Comparison of ENCODE assay signal across 21 cellular contexts in genomic region chr9:22044583-22044982, GRCh38. TPM values are rescaled to one million over a fixed set of nuclear protein-coding genes. Genes with fewer than 3 reads are reported as not detected.
A peak's percentile ranks its signal among the peaks of the same experiment; 100 is the strongest.
DNase-seq lines count a peak whose midpoint lies in the region; ATAC-seq, FAIRE-seq and TF ChIP-seq lines count a peak whose summit lies in the region.
"Had no signal": no experiment of that assay in that cellular context is flagged by ENCODE, and none has a peak within 500 bp of the region (broad histone marks: within the 10 kb centered on the region; RNA-seq: fewer than 3 reads in every experiment).

No MANE protein-coding gene starts in this region.

- BruUV-seq in mammary epithelial cell (replicated peaks; lab: Mats Ljungman, UMichigan) (no TSS peak), MCF 10A (replicated peaks; lab: Mats Ljungman, UMichigan) (no TSS peak)

- FAIRE-seq in urothelium cell line (lab: Jason Lieb, UNC) = no peak
- FAIRE-seq: A204.1 had no signal

- peak; percentile 91 for DNase-seq in mammary epithelial cell
- DNase-seq in MCF 10A (ENCODE audit: unreplicated experiment) = no peak
- DNase-seq in astrocyte of the hippocampus (ENCODE audit: low read depth, low spot score) = peak; percentile 65
- peak; percentile 80 for DNase-seq in glomerular visceral epithelial cell (ENCODE audit: extremely low spot score)
- peak; percentile 26 for DNase-seq in urothelium cell line (ENCODE audit: low spot score)
- no peak for DNase-seq in WERI-Rb-1
- DNase-seq: activated B cell treated with CpG ODN at 0.5 μM for 24 hours; activated CD8-positive, alpha-beta memory T cell treated with anti-CD3 and anti-CD28 coated beads, Interleukin-2, amount 50 U/mL, for 4 hours; cerebellar nuclear complex; esophagus squamous epithelium; NCI-H1105; uterus had no signal

- no peaks in the 10 kb centered on the region for H3K27me3 Mint-ChIP-seq in MCF 10A (ENCODE audit: insufficient read depth, unreplicated experiment)
- H3K27me3 Mint-ChIP-seq: activated B cell treated with CpG ODN at 0.5 μM for 24 hours; IgD-negative memory B cell; memory B cell; stimulated activated memory B cell treated with anti-CD40 and anti-IgM and Interleukin-4, amounts not matched to agents 10 μg/mL and 1 μg/mL and 100 μg/mL, for 72 hours had no signal

- H3K79me2 ChIP-seq in mammary epithelial cell (ENCODE audit: insufficient read depth, low read length) = no peaks in the 10 kb centered on the region

- H3K36me3 Mint-ChIP-seq in MCF 10A (ENCODE audit: insufficient read depth, unreplicated experiment) = no peaks in the 10 kb centered on the region
- H3K36me3 Mint-ChIP-seq: activated naive CD4-positive, alpha-beta T cell treated with anti-CD3 and anti-CD28 coated beads, Interleukin-2, amount 50 U/mL, for 24 hours; memory B cell had no signal

- ATAC-seq in GM18909 (IDR thresholded peaks at IDR 0.05; ENCODE audit: poor library complexity, unreplicated experiment) = no peak
- ATAC-seq in HG03039 (IDR thresholded peaks at IDR 0.05; ENCODE audit: unreplicated experiment) = no peak
- ATAC-seq: stimulated activated memory B cell treated with anti-CD40 and anti-IgM and Interleukin-4, amounts not matched to agents 10 μg/mL and 1 μg/mL and 100 μg/mL, for 72 hours had no signal

- H3K27ac Mint-ChIP-seq in MCF 10A (ENCODE audit: low read depth, unreplicated experiment) = no peak overlapping the region
- H3K27ac Mint-ChIP-seq: activated B cell treated with CpG ODN at 0.5 μM for 24 hours; activated naive CD4-positive, alpha-beta T cell treated with anti-CD3 and anti-CD28 coated beads, Interleukin-2, amount 50 U/mL, for 24 hours; IgD-negative memory B cell; memory B cell; stimulated activated memory B cell treated with anti-CD40 and anti-IgM and Interleukin-4, amounts not matched to agents 10 μg/mL and 1 μg/mL and 100 μg/mL, for 72 hours had no signal

- H3K9me3 Mint-ChIP-seq in MCF 10A (ENCODE audit: unreplicated experiment) = no peaks in the 10 kb centered on the region
- H3K9me3 Mint-ChIP-seq: activated B cell treated with CpG ODN at 0.5 μM for 24 hours; activated naive CD4-positive, alpha-beta T cell treated with anti-CD3 and anti-CD28 coated beads, Interleukin-2, amount 50 U/mL, for 24 hours; IgD-negative memory B cell; memory B cell; neural crest cell; stimulated activated memory B cell treated with anti-CD40 and anti-IgM and Interleukin-4, amounts not matched to agents 10 μg/mL and 1 μg/mL and 100 μg/mL, for 72 hours had no signal

- dilution Hi-C loops in mammary epithelial cell (cut with HindIII; ENCODE audit: low sequenced_read_pairs) = loop anchor here (5.0 to 25.0 kb wide), 2 partner anchors 37 to 193 kb away; partner anchors contain the start of gene CDKN2B

- H3K27ac ChIP-seq in mammary epithelial cell (ENCODE audit: insufficient read depth, low read depth, low read length) (no peak overlapping the region), WERI-Rb-1 (no peak overlapping the region)
- H3K27ac ChIP-seq: esophagus squamous epithelium, uterus had no signal

- H3K4me1 Mint-ChIP-seq in MCF 10A (ENCODE audit: insufficient read depth, unreplicated experiment) = no peaks in the 10 kb centered on the region
- H3K4me1 Mint-ChIP-seq: IgD-negative memory B cell; memory B cell; neural crest cell; stimulated activated memory B cell treated with anti-CD40 and anti-IgM and Interleukin-4, amounts not matched to agents 10 μg/mL and 1 μg/mL and 100 μg/mL, for 72 hours had no signal

- H3K4me3 ChIP-seq in mammary epithelial cell (replicated peaks in 1 of 3; ENCODE audit: insufficient read depth in 1 of 3, low read depth in 2 of 3, low read length in 3 of 3) (no peak overlapping the region), WERI-Rb-1 (ENCODE audit: low read depth, low read length) (no peak overlapping the region)
- H3K4me3 ChIP-seq: esophagus squamous epithelium, uterus had no signal

- CTCF ChIA-PET in mammary epithelial cell (lab: Charles Lee; ENCODE audit: low non-redundant PET) = no interaction called here
- CTCF ChIA-PET in MCF 10A (lab: Yijun Ruan, JAX) = no interaction called here

- H2AFZ ChIP-seq in mammary epithelial cell (ENCODE audit: low read depth, low read length) = no peak overlapping the region

- H3K4me1 ChIP-seq in mammary epithelial cell (ENCODE audit: insufficient read depth, low read length) = peaks cover 49% of the 10 kb centered on the region
- H3K4me1 ChIP-seq: uterus had no signal

- intact Hi-C loops in mammary epithelial cell (cut with micrococcal nuclease) (no loop called here), MCF 10A (cut with micrococcal nuclease) (no loop called here)

- H3K27me3 ChIP-seq in mammary epithelial cell (ENCODE audit: insufficient read depth, low read length) = no peaks in the 10 kb centered on the region
- H3K27me3 ChIP-seq in WERI-Rb-1 (ENCODE audit: insufficient read depth, low read depth, severe bottlenecking) = no peaks in the 10 kb centered on the region
- H3K27me3 ChIP-seq: esophagus squamous epithelium, uterus had no signal

- H4K20me1 ChIP-seq in mammary epithelial cell (ENCODE audit: insufficient read depth, low read length) = no peaks in the 10 kb centered on the region

- no peak overlapping the region for H3K4me2 ChIP-seq in mammary epithelial cell (ENCODE audit: insufficient read depth, low read depth, low read length)

- H3K36me3 ChIP-seq in mammary epithelial cell (ENCODE audit: insufficient read depth, low read length) (no peaks in the 10 kb centered on the region), WERI-Rb-1 (no peaks in the 10 kb centered on the region)
- H3K36me3 ChIP-seq: esophagus squamous epithelium, uterus had no signal

- POLR2A ChIA-PET in MCF 10A (lab: Yijun Ruan, JAX) = no interaction called here

- no peak overlapping the region for H3K9ac ChIP-seq in mammary epithelial cell (ENCODE audit: insufficient read depth, low read length)

- H3K4me3 Mint-ChIP-seq in MCF 10A (ENCODE audit: unreplicated experiment) = no peak overlapping the region
- H3K4me3 Mint-ChIP-seq: activated B cell treated with CpG ODN at 0.5 μM for 24 hours; activated naive CD4-positive, alpha-beta T cell treated with anti-CD3 and anti-CD28 coated beads, Interleukin-2, amount 50 U/mL, for 24 hours; IgD-negative memory B cell; memory B cell; neural crest cell; stimulated activated memory B cell treated with anti-CD40 and anti-IgM and Interleukin-4, amounts not matched to agents 10 μg/mL and 1 μg/mL and 100 μg/mL, for 72 hours had no signal

- in situ Hi-C loops in mammary epithelial cell (cut with MboI; ENCODE audit: low sequenced_read_pairs in 2 of 2) = loop anchor here in 1 of 2 donors (10.0 kb wide), 1 partner anchor 60 kb away; no protein-coding TSS in a partner anchor

- H3K9me3 ChIP-seq in mammary epithelial cell (replicated peaks; ENCODE audit: insufficient read depth, low read length) (no peaks in the 10 kb centered on the region), WERI-Rb-1 (ENCODE audit: severe bottlenecking) (no peaks in the 10 kb centered on the region)
- H3K9me3 ChIP-seq: esophagus squamous epithelium, uterus had no signal

- TF ChIP-seq CTCF in mammary epithelial cell (conservative IDR thresholded peaks at IDR 0.05 in 1 of 2, IDR thresholded peaks at IDR 0.05 in 1 of 2; ENCODE audit: extremely low read depth in 1 of 2, insufficient read depth in 1 of 2, low read depth in 1 of 2, low read length in 2 of 2) (no peak), MCF 10A (IDR thresholded peaks at IDR 0.05; ENCODE audit: unreplicated experiment) (no peak), WERI-Rb-1 (IDR thresholded peaks at IDR 0.05; ENCODE audit: low read depth, low read length) (no peak)

RNA-seq across cellular contexts. Expression of gene CDKN2B, which starts 35.5 kb away (rescaled TPM):
- 10 to 100 TPM; 27.6 to 50.0 TPM for total RNA-seq in mammary epithelial cell
- 23.5 TPM for polyA plus RNA-seq in mammary epithelial cell
- polyA minus RNA-seq in mammary epithelial cell = 14.1 TPM
- not detected in 2 replicates for total RNA-seq in MCF 10A (2022)
- total RNA-seq: NCI-H460, neural crest cell had no signal

RNA-seq across cellular contexts. Expression of gene CDKN2B-AS1, which starts 50.0 kb away (rescaled TPM):
- total RNA-seq in mammary epithelial cell (1 to 10 TPM; 1.8 to 2.3 TPM), MCF 10A (2022) (not detected in 2 replicates)
- 0.75 TPM for polyA plus RNA-seq in mammary epithelial cell
- polyA minus RNA-seq in mammary epithelial cell = 13.6 TPM
- total RNA-seq: NCI-H460 had no signal
- polyA plus RNA-seq: IgD-negative memory B cell had no signal

RNA-seq across cellular contexts. Expression of gene CDKN2A, which starts 50.4 kb away (rescaled TPM):
- 10 to 100 TPM; 26.5 to 34.1 TPM for total RNA-seq in mammary epithelial cell
- 50.7 TPM for polyA plus RNA-seq in mammary epithelial cell
- 2.9 TPM for polyA minus RNA-seq in mammary epithelial cell
- not detected in 2 replicates for total RNA-seq in MCF 10A (2022)
- total RNA-seq: NCI-H460 had no signal

Comparison
In these comparisons a context has a peak if more than half of its experiments do, and no peak if none do; other contexts are left out.
1. DNase-seq: peak in mammary epithelial cell (single experiment), astrocyte of the hippocampus (single experiment), glomerular visceral epithelial cell (single experiment) and urothelium cell line (single experiment); none in MCF 10A (single experiment) and WERI-Rb-1 (single experiment).
2. RNA of gene CDKN2B, which starts 35.5 kb away (total RNA-seq): 27.6 to 50.0 TPM in mammary epithelial cell; not detected in MCF 10A; every median in the first group is over 10 times any median in the second.
3. RNA of gene CDKN2A, which starts 50.4 kb away (total RNA-seq): 26.5 to 34.1 TPM in mammary epithelial cell; not detected in MCF 10A; every median in the first group is over 10 times any median in the second.